9 cellular contexts compared by ENCODE assay signal in genomic region chr1:56330400-56331026, GRCh38.
A peak's percentile ranks its signal among the peaks of the same experiment; 100 is the strongest.
DNase-seq lines count a peak whose midpoint lies in the region; ATAC-seq and TF ChIP-seq lines count a peak whose summit lies in the region.
"Had no signal": no experiment of that assay in that cellular context is flagged by ENCODE, and none has a peak within 500 bp of the region (broad histone marks: within the 10 kb centered on the region; RNA-seq: fewer than 3 reads in every experiment).

No MANE protein-coding gene starts in this region.

- H3K4me1 Mint-ChIP-seq in stimulated activated naive CD8-positive, alpha-beta T cell treated with anti-CD3 and anti-CD28 coated beads, Interleukin-15, amount 100 ng/mL, for 72 hours: peaks cover 17% of the 10 kb centered on the region
- peaks cover 29% of the 10 kb centered on the region for H3K4me1 Mint-ChIP-seq in chondrocyte (ENCODE audit: low read depth)

- H3K9me3 ChIP-seq in Peyer's patch: no peaks in the 10 kb centered on the region

- no peaks in the 10 kb centered on the region for H3K9me3 Mint-ChIP-seq in stimulated activated naive CD8-positive, alpha-beta T cell treated with anti-CD3 and anti-CD28 coated beads, Interleukin-15, amount 100 ng/mL, for 72 hours
- peaks cover 4% of the 10 kb centered on the region for H3K9me3 Mint-ChIP-seq in chondrocyte (ENCODE audit: low read depth)

- no peaks in the 10 kb centered on the region for H3K27me3 ChIP-seq in Peyer's patch

- no peak overlapping the region for H3K4me3 ChIP-seq in astrocyte of the cerebellum (ENCODE audit: low read depth, low read length)
- H3K4me3 ChIP-seq in Peyer's patch: no peak overlapping the region

- no peak overlapping the region for H3K4me3 Mint-ChIP-seq in stimulated activated naive CD8-positive, alpha-beta T cell treated with anti-CD3 and anti-CD28 coated beads, Interleukin-15, amount 100 ng/mL, for 72 hours
- H3K4me3 Mint-ChIP-seq in chondrocyte (ENCODE audit: unreplicated experiment): no peak overlapping the region

- peak overlapping the region in 1 of 2 donors; percentile 52 for H3K27ac Mint-ChIP-seq in stimulated activated naive CD8-positive, alpha-beta T cell treated with anti-CD3 and anti-CD28 coated beads, Interleukin-15, amount 100 ng/mL, for 72 hours
- no peak overlapping the region for H3K27ac Mint-ChIP-seq in chondrocyte (ENCODE audit: unreplicated experiment)

- in situ Hi-C loops in astrocyte of the cerebellum (cut with HindIII; ENCODE audit: low sequenced_read_pairs): no loop called here

- DNase-seq in stimulated activated naive CD8-positive, alpha-beta T cell treated with anti-CD3 and anti-CD28 coated beads, Interleukin-15, amount 100 ng/mL, for 72 hours: no peak
- DNase-seq in stimulated activated naive CD8-positive, alpha-beta T cell treated with anti-CD3 and anti-CD28 coated beads, Interleukin-15, Interleukin-2, amounts not matched to agents 100 U/mL and 50 U/mL, for 24 hours: no peak
- DNase-seq in astrocyte of the cerebellum (ENCODE audit: low read depth) (peak; percentile 44), chondrocyte (ENCODE audit: low spot score) (no peak), Peyer's patch (no peak), NCI-H748 treated with DMSO at 0.1 percent for 48 hours (lab: John Stamatoyannopoulos, UW) (no peak)
- no peak for DNase-seq in stimulated activated CD4-positive, alpha-beta T cell treated with anti-CD3 and anti-CD28 coated beads, Interleukin-2, amount 100 ng/mL, for 48 hours

- peak; percentile 81 for ATAC-seq in stimulated activated naive CD8-positive, alpha-beta T cell treated with anti-CD3 and anti-CD28 coated beads, Interleukin-15, amount 100 ng/mL, for 72 hours
- ATAC-seq in stimulated activated naive CD8-positive, alpha-beta T cell treated with anti-CD3 and anti-CD28 coated beads, Interleukin-15, Interleukin-2, amounts not matched to agents 100 U/mL and 50 U/mL, for 24 hours: no peak
- peak; percentile 91 for ATAC-seq in HG03139 (IDR thresholded peaks at IDR 0.05; ENCODE audit: unreplicated experiment)

- no peaks in the 10 kb centered on the region for H3K36me3 ChIP-seq in Peyer's patch

- H3K4me1 ChIP-seq in Peyer's patch: no peaks in the 10 kb centered on the region
- H3K4me1 ChIP-seq: parathyroid adenoma had no signal

- no peak overlapping the region for H3K27ac ChIP-seq in Peyer's patch
- H3K27ac ChIP-seq: parathyroid adenoma had no signal

- TF ChIP-seq POLR2A in Peyer's patch (IDR thresholded peaks at IDR 0.05): no peak

- H3K27me3 Mint-ChIP-seq in stimulated activated naive CD8-positive, alpha-beta T cell treated with anti-CD3 and anti-CD28 coated beads, Interleukin-15, amount 100 ng/mL, for 72 hours: no peaks in the 10 kb centered on the region
- no peaks in the 10 kb centered on the region for H3K27me3 Mint-ChIP-seq in chondrocyte (ENCODE audit: low read depth)

- H3K36me3 Mint-ChIP-seq in chondrocyte (ENCODE audit: low read depth): no peaks in the 10 kb centered on the region

- TF ChIP-seq CTCF in astrocyte of the cerebellum (IDR thresholded peaks at IDR 0.05; ENCODE audit: low read depth, low read length, missing control alignments) (no peak), chondrocyte (IDR thresholded peaks at IDR 0.05) (no peak), Peyer's patch (IDR thresholded peaks at IDR 0.05) (no peak)
